Comparison of ENCODE assay signal across 23 cellular contexts in genomic region chr16:84815446-84815845, GRCh38. TPM values are rescaled to one million over a fixed set of nuclear protein-coding genes. Genes with fewer than 3 reads are reported as not detected.
"Had no signal": no experiment of that assay in that cellular context is flagged by ENCODE, and none has a peak within 500 bp of the region (broad histone marks: within the 10 kb centered on the region; RNA-seq: fewer than 3 reads in every experiment).

No MANE protein-coding gene starts in this region.

- H3K4me3 ChIP-seq: colonic mucosa, heart right ventricle, pancreas, thoracic aorta, tibial nerve, upper lobe of left lung had no signal

- DNase-seq: colonic mucosa; effector CD8-positive, alpha-beta T cell; endodermal cell; foreskin keratinocyte; glutamatergic neuron; hippocampal formation; kidney glomerular epithelial cell; mesendoderm; midbrain; naive thymus-derived CD8-positive, alpha-beta T cell; pancreas; stimulated activated CD4-positive, alpha-beta T cell treated with anti-CD3 and anti-CD28 coated beads, Interleukin-4, amount 100 ng/mL, for 4 hours; upper lobe of left lung had no signal

- H3K9me3 ChIP-seq: colonic mucosa, heart right ventricle, neutrophil, pancreas, thoracic aorta, tibial nerve, upper lobe of left lung had no signal

- FAIRE-seq: islet of Langerhans, pancreas, urothelium cell line had no signal

- ATAC-seq: esophagus mucosa; foreskin keratinocyte; heart right ventricle; naive thymus-derived CD8-positive, alpha-beta T cell; pancreas; sciatic nerve; stimulated activated memory B cell treated with anti-CD40 and anti-IgM and Interleukin-4, amounts not matched to agents 10 μg/mL and 1 μg/mL and 100 μg/mL, for 72 hours had no signal

- H3K27me3 ChIP-seq: pancreas, tibial nerve, upper lobe of left lung had no signal

- H3K4me1 ChIP-seq: colonic mucosa, pancreas had no signal

- H3K27ac ChIP-seq: colonic mucosa, epithelial cell of prostate, foreskin keratinocyte, neutrophil, pancreas, thoracic aorta, upper lobe of left lung had no signal

- H3K36me3 ChIP-seq: colonic mucosa, heart right ventricle, neutrophil, pancreas, thoracic aorta, tibial nerve, upper lobe of left lung had no signal

RNA-seq across cellular contexts. Expression of gene CRISPLD2, which starts 4.3 kb away (rescaled TPM):
- total RNA-seq: naive thymus-derived CD8-positive, alpha-beta T cell had no signal
